ENCODE assay signal across 31 cellular contexts in genomic region chr22:44194569-44194968, GRCh38. TPM values are rescaled to one million over a fixed set of nuclear protein-coding genes. Genes with fewer than 3 reads are reported as not detected.
"Had no signal": no experiment of that assay in that cellular context is flagged by ENCODE, and none has a peak within 500 bp of the region (broad histone marks: within the 10 kb centered on the region; RNA-seq: fewer than 3 reads in every experiment).

No MANE protein-coding gene starts in this region.

- H3K27me3 ChIP-seq: neural progenitor cell had no signal

- H3K27me3 Mint-ChIP-seq: activated CD4-positive, alpha-beta memory T cell treated with anti-CD3 and anti-CD28 coated beads, Interleukin-2, amount 10 ng/mL, durations not matched to agents 7 days and 5 days; activated CD4-positive, alpha-beta T cell treated with anti-CD3 and anti-CD28 coated beads, Interleukin-2, amount 10 ng/mL, durations not matched to agents 7 days and 5 days; activated T-cell treated with anti-CD3 and anti-CD28 coated beads, Interleukin-2, amount 50 U/mL, for 24 hours; activated T-helper 17 cell treated with anti-CD3 and anti-CD28 coated beads, Interleukin-2, amount 50 U/mL, for 72 hours; stimulated activated naive B cell treated with anti-CD40 and anti-IgM and Interleukin-4, amounts not matched to agents 10 μg/mL and 1 μg/mL and 100 μg/mL, for 72 hours had no signal

- H3K36me3 ChIP-seq: neural progenitor cell, suprapubic skin, tibial nerve had no signal

- H3K4me1 ChIP-seq: parathyroid adenoma, psoas muscle, suprapubic skin, tibial nerve had no signal

- H3K9me3 Mint-ChIP-seq: activated CD4-positive, alpha-beta memory T cell treated with anti-CD3 and anti-CD28 coated beads, Interleukin-2, amount 10 ng/mL, durations not matched to agents 7 days and 5 days; activated CD4-positive, alpha-beta T cell treated with anti-CD3 and anti-CD28 coated beads, Interleukin-2, amount 10 ng/mL, durations not matched to agents 7 days and 5 days; activated T-cell treated with anti-CD3 and anti-CD28 coated beads, Interleukin-2, amount 50 U/mL, for 24 hours; activated T-helper 17 cell treated with anti-CD3 and anti-CD28 coated beads, Interleukin-2, amount 50 U/mL, for 72 hours; endodermal cell; mesothelial cell of epicardium; natural killer cell; neural progenitor cell; T-helper 1 cell treated with Interleukin-12 subunit alpha and Interleukin-12 subunit beta and Interleukin-4 antibody, amounts not matched to agents 30 μg/mL and 1 μg/mL, for 36 hours had no signal

- H3K4me3 ChIP-seq: neural progenitor cell, psoas muscle, smooth muscle cell, suprapubic skin, tibial nerve had no signal

- H3K27ac ChIP-seq: neural progenitor cell, parathyroid adenoma, psoas muscle, suprapubic skin, tibial nerve had no signal

- H3K27ac Mint-ChIP-seq: activated CD4-positive, alpha-beta memory T cell treated with anti-CD3 and anti-CD28 coated beads, Interleukin-2, amount 10 ng/mL, durations not matched to agents 7 days and 5 days; activated CD4-positive, alpha-beta T cell treated with anti-CD3 and anti-CD28 coated beads, Interleukin-2, amount 10 ng/mL, durations not matched to agents 7 days and 5 days; activated T-cell treated with anti-CD3 and anti-CD28 coated beads, Interleukin-2, amount 50 U/mL, for 24 hours; activated T-helper 17 cell treated with anti-CD3 and anti-CD28 coated beads, Interleukin-2, amount 50 U/mL, for 72 hours; endodermal cell; mesothelial cell of epicardium; neural progenitor cell; T-helper 1 cell treated with Interleukin-12 subunit alpha and Interleukin-12 subunit beta and Interleukin-4 antibody, amounts not matched to agents 30 μg/mL and 1 μg/mL, for 36 hours had no signal

- H3K4me1 Mint-ChIP-seq: mesothelial cell of epicardium had no signal

- ATAC-seq: activated T-helper 17 cell treated with anti-CD3 and anti-CD28 coated beads, Interleukin-2, amount 50 U/mL, for 72 hours; esophagus mucosa; left colon; natural killer cell; psoas muscle had no signal

- H3K36me3 Mint-ChIP-seq: mesothelial cell of epicardium, neural progenitor cell had no signal

- H3K4me3 Mint-ChIP-seq: activated CD4-positive, alpha-beta memory T cell treated with anti-CD3 and anti-CD28 coated beads, Interleukin-2, amount 10 ng/mL, durations not matched to agents 7 days and 5 days; activated CD4-positive, alpha-beta T cell treated with anti-CD3 and anti-CD28 coated beads, Interleukin-2, amount 10 ng/mL, durations not matched to agents 7 days and 5 days; activated T-cell treated with anti-CD3 and anti-CD28 coated beads, Interleukin-2, amount 50 U/mL, for 24 hours; endodermal cell; mesothelial cell of epicardium; natural killer cell; neural progenitor cell; stimulated activated naive B cell treated with anti-CD40 and anti-IgM and Interleukin-4, amounts not matched to agents 10 μg/mL and 1 μg/mL and 100 μg/mL, for 72 hours; T-helper 1 cell treated with Interleukin-12 subunit alpha and Interleukin-12 subunit beta and Interleukin-4 antibody, amounts not matched to agents 30 μg/mL and 1 μg/mL, for 36 hours had no signal

- H3K9me3 ChIP-seq: psoas muscle, suprapubic skin, tibial nerve had no signal

- DNase-seq: activated CD4-positive, alpha-beta memory T cell treated with anti-CD3 and anti-CD28 coated beads, Interleukin-2, amount 10 ng/mL, durations not matched to agents 7 days and 5 days; activated CD4-positive, alpha-beta T cell treated with anti-CD3 and anti-CD28 coated beads for 1 hour; activated CD4-positive, alpha-beta T cell treated with anti-CD3 and anti-CD28 coated beads, Interleukin-2, amount 10 ng/mL, durations not matched to agents 7 days and 5 days; activated CD8-positive, alpha-beta memory T cell treated with anti-CD3 and anti-CD28 coated beads, Interleukin-2, amount 50 U/mL, for 48 hours; activated T-cell treated with anti-CD3 and anti-CD28 coated beads, Interleukin-2, amount 50 U/mL, for 24 hours; amygdala; caudate nucleus; cortex of kidney; endodermal cell; foreskin fibroblast; hippocampal formation; left colon; natural killer cell; occipital lobe; psoas muscle; stimulated activated CD4-positive, alpha-beta T cell treated with anti-CD3 and anti-CD28 coated beads, Interleukin-1b, Interleukin-23, amount 100 ng/mL, for 48 hours; stimulated activated CD4-positive, alpha-beta T cell treated with anti-CD3 and anti-CD28 coated beads, Interleukin-4, amount 100 ng/mL, for 4 hours; stimulated activated CD8-positive, alpha-beta memory T cell treated with anti-CD3 and anti-CD28 coated beads, Interleukin-4, amount 100 ng/mL, for 48 hours; stimulated activated naive B cell treated with anti-CD40 and anti-IgM and Interleukin-4, amounts not matched to agents 10 μg/mL and 1 μg/mL and 100 μg/mL, for 72 hours; SW 1271; T1000 had no signal

RNA-seq across cellular contexts. Expression of gene PARVG, which starts 13.8 kb away (rescaled TPM):
- polyA plus RNA-seq: keratinocyte, smooth muscle cell had no signal
